17 cellular contexts compared by ENCODE assay signal in genomic region chr12:2389079-2389790, GRCh38.
DNase-seq lines count a peak whose midpoint lies in the region; FAIRE-seq and TF ChIP-seq lines count a peak whose summit lies in the region.
"Had no signal": no experiment of that assay in that cellular context is flagged by ENCODE, and none has a peak within 500 bp of the region (broad histone marks: within the 10 kb centered on the region; RNA-seq: fewer than 3 reads in every experiment).

No MANE protein-coding gene starts in this region.

- no peak overlapping the region for H3K4me3 ChIP-seq in mammary epithelial cell (replicated peaks in 1 of 3; ENCODE audit: insufficient read depth in 1 of 3, low read depth in 2 of 3, low read length in 3 of 3)
- no peak overlapping the region for H3K4me3 ChIP-seq in SK-N-SH (ENCODE audit: low read depth in 2 of 2, low read length in 1 of 2)
- H3K4me3 ChIP-seq in foreskin fibroblast (ENCODE audit: low read depth in 1 of 2, low read length in 2 of 2), result no peak overlapping the region
- no peak overlapping the region for H3K4me3 ChIP-seq in adrenal gland
- H3K4me3 ChIP-seq: HAP-1, SJCRH30 had no signal

- 63% methylated on average over 1 of the region's 5 CpGs for WGBS in mammary epithelial cell (ENCODE audit: low coverage, missing lambda C conversion rate)
- 59% methylated on average over 5 of the region's 5 CpGs for WGBS in SK-N-SH (ENCODE audit: low lambda C conversion rate)
- WGBS in adrenal gland, 4 donors, result 50 to 61% (median 58%) methylated on average over 5 of the region's 5 CpGs

- DNase-seq in mammary epithelial cell (no peak), MCF 10A (ENCODE audit: unreplicated experiment) (no peak), SK-N-SH (no peak), foreskin fibroblast (peak; percentile 22 to 63), urothelium cell line (ENCODE audit: low spot score) (no peak), DMS79 treated with DMSO at 0.1 percent for 48 hours (lab: John Stamatoyannopoulos, UW) (no peak), adrenal gland (no peak), SKM-1 treated with dmso at 0.1 percent for 144 hours (lab: John Stamatoyannopoulos, UW; ENCODE audit: unreplicated experiment) (no peak)
- DNase-seq: 8988T, C1 segment of cervical spinal cord, DND-41, GF-D8, NCI-H187, NCI-H226, NCI-H69, SJCRH30 had no signal

- H3K27ac ChIP-seq in mammary epithelial cell (ENCODE audit: insufficient read depth, low read depth, low read length) (no peak overlapping the region), SK-N-SH (ENCODE audit: low read depth in 2 of 2, low read length in 1 of 2) (no peak overlapping the region), adrenal gland (no peak overlapping the region)
- H3K27ac ChIP-seq: SJCRH30 had no signal

- peak overlapping the region; percentile 22 for H2AFZ ChIP-seq in mammary epithelial cell (ENCODE audit: low read depth, low read length)
- no peak overlapping the region for H2AFZ ChIP-seq in SK-N-SH (ENCODE audit: low read depth)

- no peaks in the 10 kb centered on the region for H4K20me1 ChIP-seq in mammary epithelial cell (ENCODE audit: insufficient read depth, low read length)
- H4K20me1 ChIP-seq in SK-N-SH (ENCODE audit: insufficient read depth), result no peaks in the 10 kb centered on the region

- BruUV-seq in mammary epithelial cell (replicated peaks; lab: Mats Ljungman, UMichigan), result no TSS peak
- BruUV-seq in MCF 10A (replicated peaks; lab: Mats Ljungman, UMichigan), result no TSS peak

- TF ChIP-seq RAD21 in SK-N-SH (IDR thresholded peaks at IDR 0.05; ENCODE audit: low read length), result no peak

- H3K27me3 Mint-ChIP-seq in MCF 10A (ENCODE audit: insufficient read depth, unreplicated experiment), result peaks cover 17% of the 10 kb centered on the region

- H3K79me2 ChIP-seq in mammary epithelial cell (ENCODE audit: insufficient read depth, low read length) (no peaks in the 10 kb centered on the region), SK-N-SH (ENCODE audit: insufficient read depth) (no peaks in the 10 kb centered on the region)

- no peak for TF ChIP-seq POLR2A in adrenal gland (IDR thresholded peaks at IDR 0.05)

- intact Hi-C loops in mammary epithelial cell (cut with micrococcal nuclease) (loop anchor here (10.0 kb wide), 1 partner anchor 334 kb away; the partner anchor contains the start of gene CACNA1C), MCF 10A (cut with micrococcal nuclease) (no loop called here), adrenal gland (cut with DNase I) (no loop called here)

- no peaks in the 10 kb centered on the region for H3K36me3 Mint-ChIP-seq in MCF 10A (ENCODE audit: insufficient read depth, unreplicated experiment)

- no peak for FAIRE-seq in urothelium cell line (lab: Jason Lieb, UNC)

- dilution Hi-C loops in mammary epithelial cell (cut with HindIII; ENCODE audit: low sequenced_read_pairs), result no loop called here

- TF ChIP-seq CTCF in mammary epithelial cell (conservative IDR thresholded peaks at IDR 0.05 in 1 of 2, IDR thresholded peaks at IDR 0.05 in 1 of 2; ENCODE audit: extremely low read depth in 1 of 2, insufficient read depth in 1 of 2, low read depth in 1 of 2, low read length in 2 of 2) (no peak), MCF 10A (IDR thresholded peaks at IDR 0.05; ENCODE audit: unreplicated experiment) (no peak), SK-N-SH (IDR thresholded peaks at IDR 0.05) (no peak), foreskin fibroblast (IDR thresholded peaks at IDR 0.05; ENCODE audit: low read depth, low read length) (no peak), adrenal gland (IDR thresholded peaks at IDR 0.05) (no peak)

- H3K9me2 ChIP-seq in SK-N-SH, result no peaks in the 10 kb centered on the region

- peaks cover 12% of the 10 kb centered on the region for H3K4me1 Mint-ChIP-seq in MCF 10A (ENCODE audit: insufficient read depth, unreplicated experiment)

- H3K27me3 ChIP-seq in mammary epithelial cell (ENCODE audit: insufficient read depth, low read length) (no peaks in the 10 kb centered on the region), SK-N-SH (ENCODE audit: insufficient read depth) (no peaks in the 10 kb centered on the region), adrenal gland (no peaks in the 10 kb centered on the region)

- H3K9ac ChIP-seq in mammary epithelial cell (ENCODE audit: insufficient read depth, low read length) (no peak overlapping the region), SK-N-SH (no peak overlapping the region)

- POLR2A ChIA-PET in MCF 10A (lab: Yijun Ruan, JAX) (interaction anchor here (0.7 to 1.6 kb wide), 3 partner anchors 8 to 50 kb away, joined by 3 to 4 read pairs (median 3); no protein-coding TSS in a partner anchor), SK-N-SH (lab: Yijun Ruan, JAX) (no interaction called here)

- no peaks in the 10 kb centered on the region for H3K36me3 ChIP-seq in mammary epithelial cell (ENCODE audit: insufficient read depth, low read length)
- no peaks in the 10 kb centered on the region for H3K36me3 ChIP-seq in SK-N-SH (replicated peaks in 1 of 2; ENCODE audit: control insufficient read depth in 1 of 2, insufficient read depth in 2 of 2, low read length in 1 of 2)
- no peaks in the 10 kb centered on the region for H3K36me3 ChIP-seq in adrenal gland (replicated peaks in 1 of 2)
- H3K36me3 ChIP-seq: HAP-1, SJCRH30 had no signal

- no peaks in the 10 kb centered on the region for H3F3A ChIP-seq in SK-N-SH (replicated peaks; ENCODE audit: insufficient read depth)

- in situ Hi-C loops in mammary epithelial cell (cut with MboI; ENCODE audit: low sequenced_read_pairs in 2 of 2), result loop anchor here in 1 of 2 donors (10.0 kb wide), 1 partner anchor 334 kb away; the partner anchor contains the start of gene CACNA1C

- peak overlapping the region; percentile 39 for H3K4me2 ChIP-seq in mammary epithelial cell (ENCODE audit: insufficient read depth, low read depth, low read length)
- H3K4me2 ChIP-seq in SK-N-SH, result no peak overlapping the region

- CTCF ChIA-PET in mammary epithelial cell (lab: Charles Lee; ENCODE audit: low non-redundant PET) (no interaction called here), MCF 10A (lab: Yijun Ruan, JAX) (interaction anchor here (0.6 kb wide), 1 partner anchor 33 kb away, joined by 3 read pairs; no protein-coding TSS in a partner anchor), SK-N-SH (lab: Yijun Ruan, JAX) (interaction anchor here (2.0 kb wide), 1 partner anchor 194 kb away, joined by 7 read pairs; no protein-coding TSS in a partner anchor)

- no peaks in the 10 kb centered on the region for H3K9me3 ChIP-seq in mammary epithelial cell (replicated peaks; ENCODE audit: insufficient read depth, low read length)
- H3K9me3 ChIP-seq in SK-N-SH, result no peaks in the 10 kb centered on the region
- no peaks in the 10 kb centered on the region for H3K9me3 ChIP-seq in adrenal gland (replicated peaks in 1 of 3)
- H3K9me3 ChIP-seq: HAP-1, SJCRH30 had no signal

- H3K9me3 Mint-ChIP-seq in MCF 10A (ENCODE audit: unreplicated experiment), result no peaks in the 10 kb centered on the region

- TF ChIP-seq EP300 in SK-N-SH (IDR thresholded peaks at IDR 0.05; ENCODE audit: borderline replicate concordance in 1 of 2, low read depth in 1 of 2, low read length in 1 of 2), result no peak

- no peak overlapping the region for H3K4me3 Mint-ChIP-seq in MCF 10A (ENCODE audit: unreplicated experiment)

- H3K4me1 ChIP-seq in mammary epithelial cell (ENCODE audit: insufficient read depth, low read length) (peaks cover 14% of the 10 kb centered on the region), SK-N-SH (ENCODE audit: control insufficient read depth in 1 of 2, insufficient read depth in 2 of 2, low read depth in 1 of 2, low read length in 1 of 2) (peaks cover 2 to 21% of the 10 kb centered on the region in 2 experiments; a peak in 2 of 4 replicates), adrenal gland (replicated peaks in 1 of 2) (no peaks in the 10 kb centered on the region)
- H3K4me1 ChIP-seq: HAP-1, SJCRH30 had no signal

- no peak overlapping the region for H3K27ac Mint-ChIP-seq in MCF 10A (ENCODE audit: low read depth, unreplicated experiment)

TF ChIP-seq in SK-N-SH, 30 proteins besides CTCF, POLR2A, EP300 and RAD21:
- TF ChIP-seq TCF12 (IDR thresholded peaks at IDR 0.05) (peak; percentile 14; the same call in 1 of the 2 replicates), REST (IDR thresholded peaks at IDR 0.05; ENCODE audit: low read depth, low read length) (no peak)

Comparison
In these comparisons a context has a peak if more than half of its experiments do, and no peak if none do; other contexts are left out.
1. DNase-seq: peak in foreskin fibroblast (2 of 2); none in mammary epithelial cell (single experiment), MCF 10A (single experiment), SK-N-SH (single experiment), urothelium cell line (single experiment), DMS79 treated with DMSO at 0.1 percent for 48 hours (single experiment), adrenal gland (0 of 7) and SKM-1 treated with dmso at 0.1 percent for 144 hours (single experiment).